In the genomic region with DNA sequence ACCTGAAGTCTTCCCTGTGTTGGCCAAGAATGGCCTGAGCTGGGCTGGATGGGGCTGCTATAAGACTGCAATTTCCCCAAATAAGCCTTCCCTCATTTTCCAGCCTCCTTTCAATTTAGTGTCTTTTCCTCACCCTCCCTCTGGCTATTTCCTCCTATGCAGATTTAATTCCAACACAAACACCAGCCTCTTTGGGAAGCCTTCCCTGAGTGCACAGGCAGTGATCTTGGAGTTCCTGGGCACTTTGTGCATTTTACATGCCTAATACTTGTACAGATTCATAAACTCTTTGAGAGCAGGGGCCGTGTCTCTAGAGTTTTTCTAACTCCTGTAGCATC, we compare ENCODE assay signal across 14 cellular contexts.
DNase-seq lines count a peak whose midpoint lies in the region; ATAC-seq, FAIRE-seq and TF ChIP-seq lines count a peak whose summit lies in the region.
"Had no signal": no experiment of that assay in that cellular context is flagged by ENCODE, and none has a peak within 500 bp of the region (broad histone marks: within the 10 kb centered on the region; RNA-seq: fewer than 3 reads in every experiment).

No MANE protein-coding gene starts in this region.

- H2BK12ac ChIP-seq in mesenchymal stem cell (ENCODE audit: low read length in 2 of 2): peak overlapping the region in 1 of 2 experiments; percentile 3

- CTCF ChIA-PET in K562 (lab: Yijun Ruan, JAX; ENCODE audit: low intra/inter-chr PET ratio): no interaction called here

- H2AFZ ChIP-seq in K562 (ENCODE audit: low read depth, low read length) (peak overlapping the region; percentile 91), hepatocyte (no peak overlapping the region), mesenchymal stem cell (ENCODE audit: low read depth, low read length) (no peak overlapping the region)
- H2AFZ ChIP-seq: parathyroid adenoma had no signal

- FAIRE-seq in K562 (lab: Jason Lieb, UNC): no peak

- no TSS peak for BruUV-seq in K562 (replicated peaks; lab: Mats Ljungman, UMichigan)

- intact Hi-C loops in heart right ventricle (cut with DNase I): no loop called here
- intact Hi-C loops in cardiac septum (cut with DNase I): no loop called here
- intact Hi-C loops in K562 (cut with micrococcal nuclease): no loop called here

- H3K27ac ChIP-seq in heart right ventricle: peak overlapping the region in 9 of 10 donors; percentile 17 to 81 (median 58)
- peak overlapping the region; percentile 90 for H3K27ac ChIP-seq in K562 (ENCODE audit: extremely low read depth, low read depth, low read length)
- H3K27ac ChIP-seq in hepatocyte: peak overlapping the region; percentile 69
- H3K27ac ChIP-seq in tibial nerve: peak overlapping the region in 1 of 4 donors; percentile 52
- no peak overlapping the region for H3K27ac ChIP-seq in mesenchymal stem cell (ENCODE audit: low read length, poor library complexity, severe bottlenecking)
- H3K27ac ChIP-seq: parathyroid adenoma, VCaP had no signal

- H4K20me1 ChIP-seq in K562 (replicated peaks; ENCODE audit: control insufficient read depth, insufficient read depth, low read length) (no peaks in the 10 kb centered on the region), hepatocyte (ENCODE audit: insufficient read depth, poor library complexity, severe bottlenecking) (no peaks in the 10 kb centered on the region)

- H3K23ac ChIP-seq in mesenchymal stem cell (ENCODE audit: low read length in 2 of 2): no peak overlapping the region

- WGBS in heart right ventricle, 2 donors: 68 to 76% methylated on average over 1 of the region's 1 CpG
- WGBS in K562 (ENCODE audit: insufficient coverage, low coverage, missing lambda C conversion rate): 65% methylated on average over 1 of the region's 1 CpG
- 86% methylated on average over 1 of the region's 1 CpG for WGBS in hepatocyte (ENCODE audit: low lambda C conversion rate, missing lambda C conversion rate)
- WGBS in tibial nerve, 2 donors: 47 to 50% methylated on average over 1 of the region's 1 CpG
- no CpG with 5 or more reads among the region's 1 CpG for WGBS in mesenchymal stem cell

- no peaks in the 10 kb centered on the region for H3K36me3 ChIP-seq in heart right ventricle
- H3K36me3 ChIP-seq in K562 (ENCODE audit: control insufficient read depth, insufficient read depth, low read length): no peaks in the 10 kb centered on the region
- H3K36me3 ChIP-seq in hepatocyte (replicated peaks; ENCODE audit: insufficient read depth, low read depth): no peaks in the 10 kb centered on the region
- no peaks in the 10 kb centered on the region for H3K36me3 ChIP-seq in tibial nerve
- H3K36me3 ChIP-seq in mesenchymal stem cell (ENCODE audit: control insufficient read depth in 1 of 2, insufficient read depth in 2 of 2, low read depth in 1 of 2, low read length in 2 of 2): no peaks in the 10 kb centered on the region

- no peak overlapping the region for H3K4ac ChIP-seq in mesenchymal stem cell (ENCODE audit: low read depth in 1 of 2, low read length in 2 of 2)

- DNase-seq in heart right ventricle: no peak
- no peak for DNase-seq in cardiac septum (ENCODE audit: low spot score)
- DNase-seq in K562 (ENCODE audit: extremely low read depth in 1 of 4, low spot score in 3 of 4): no peak
- no peak for DNase-seq in hepatocyte (ENCODE audit: low spot score)
- DNase-seq in ureter (ENCODE audit: low spot score): peak; percentile 3
- DNase-seq in RPMI8226: no peak
- DNase-seq in tibial nerve (ENCODE audit: low spot score in 2 of 2): no peak
- DNase-seq in mesenchymal stem cell: no peak
- DNase-seq: activated CD4-positive, alpha-beta memory T cell treated with anti-CD3 and anti-CD28 coated beads, Interleukin-2, amount 10 ng/mL, durations not matched to agents 7 days and 5 days; NCI-H2081 treated with DMSO at 0.1 percent for 48 hours; NCI-H526 treated with DMSO at 0.1 percent for 48 hours had no signal

- no peaks in the 10 kb centered on the region for H3K9me1 ChIP-seq in K562 (ENCODE audit: control insufficient read depth, insufficient read depth, low read length)

- no peak for TF ChIP-seq EP300 in K562 (IDR thresholded peaks at IDR 0.05; ENCODE audit: low read length)
- TF ChIP-seq EP300 in tibial nerve (IDR thresholded peaks at IDR 0.05): no peak

- H3K9ac ChIP-seq in K562 (ENCODE audit: insufficient read depth in 1 of 2, low read depth in 2 of 2, low read length in 2 of 2): peak overlapping the region; percentile 3 to 69; a peak in 3 of 4 replicates
- no peak overlapping the region for H3K9ac ChIP-seq in mesenchymal stem cell (ENCODE audit: low read length)
- H3K9ac ChIP-seq: parathyroid adenoma had no signal

- no peak overlapping the region for H4K8ac ChIP-seq in mesenchymal stem cell (ENCODE audit: low read length)

- no peak for TF ChIP-seq POLR2A in K562 (conservative IDR thresholded peaks at IDR 0.05)
- no peak for TF ChIP-seq POLR2A in tibial nerve (IDR thresholded peaks at IDR 0.05)

- no peak for TF ChIP-seq RAD21 in K562 (CRISPR knock-in tag; conservative IDR thresholded peaks at IDR 0.05 in 1 of 2, IDR thresholded peaks at IDR 0.05 in 1 of 2)

- POLR2A ChIA-PET in K562 (lab: Yijun Ruan, JAX): no interaction called here

- no peak overlapping the region for H2AK5ac ChIP-seq in mesenchymal stem cell (ENCODE audit: low read length, severe bottlenecking)

- H3K9me3 ChIP-seq in heart right ventricle (peaks cover 0 to 34% (median 17%) of the 10 kb centered on the region in 11 donors), K562 (replicated peaks; ENCODE audit: control insufficient read depth, insufficient read depth, low read depth, low read length) (0 out of 2 replicates have a peak, but pooled peaks cover 3% of the 10 kb centered on the region), hepatocyte (ENCODE audit: low read depth) (no peaks in the 10 kb centered on the region), tibial nerve (peaks cover 0 to 23% (median 2%) of the 10 kb centered on the region in 4 donors), mesenchymal stem cell (ENCODE audit: control insufficient read depth, low read length) (no peaks in the 10 kb centered on the region)

- H3K79me2 ChIP-seq in K562 (ENCODE audit: control insufficient read depth, insufficient read depth, low read length) (no peaks in the 10 kb centered on the region), hepatocyte (no peaks in the 10 kb centered on the region)
- H3K79me2 ChIP-seq: parathyroid adenoma had no signal

- in situ Hi-C loops in K562 (cut with MboI): no loop called here

- H2BK120ac ChIP-seq in mesenchymal stem cell (ENCODE audit: low read depth, low read length): no peak overlapping the region

- TF ChIP-seq CTCF in heart right ventricle (IDR thresholded peaks at IDR 0.05) (no peak), K562 (IDR thresholded peaks at IDR 0.05 in 2 of 3, conservative IDR thresholded peaks at IDR 0.05 in 1 of 3; ENCODE audit: insufficient read depth in 2 of 3, low read depth in 1 of 3, low read length in 3 of 3) (no peak), hepatocyte (IDR thresholded peaks at IDR 0.05; ENCODE audit: poor library complexity) (no peak), tibial nerve (IDR thresholded peaks at IDR 0.05) (no peak)

- H2BK15ac ChIP-seq in mesenchymal stem cell (ENCODE audit: low read depth, poor library complexity, severe bottlenecking): no peak overlapping the region

- no peak overlapping the region for H3K4me3 ChIP-seq in heart right ventricle
- no peak overlapping the region for H3K4me3 ChIP-seq in K562
- no peak overlapping the region for H3K4me3 ChIP-seq in hepatocyte
- H3K4me3 ChIP-seq in tibial nerve: no peak overlapping the region
- no peak overlapping the region for H3K4me3 ChIP-seq in mesenchymal stem cell (ENCODE audit: insufficient read depth in 1 of 2, low read depth in 1 of 2, low read length in 2 of 2)

- ATAC-seq in heart right ventricle (peak in 5 of 8 donors; percentile 32 to 59 (median 40)), K562 (peak; percentile 60)
- ATAC-seq: stimulated activated memory B cell treated with anti-CD40 and anti-IgM and Interleukin-4, amounts not matched to agents 10 μg/mL and 1 μg/mL and 100 μg/mL, for 72 hours had no signal

- no peaks in the 10 kb centered on the region for H3K79me1 ChIP-seq in mesenchymal stem cell (replicated peaks; ENCODE audit: low read length, poor library complexity, severe bottlenecking)

- no peak overlapping the region for H3K14ac ChIP-seq in mesenchymal stem cell (ENCODE audit: low read length in 2 of 2)

- H3K4me1 ChIP-seq in heart right ventricle (peaks cover 0 to 27% (median 18%) of the 10 kb centered on the region in 9 donors), K562 (replicated peaks in 1 of 2; ENCODE audit: control insufficient read depth in 2 of 2, insufficient read depth in 2 of 2, low read length in 2 of 2) (peaks cover 3 to 47% of the 10 kb centered on the region in 2 experiments; a peak in 4 of 5 replicates), hepatocyte (ENCODE audit: insufficient read depth) (peaks cover 5% of the 10 kb centered on the region), tibial nerve (peaks cover 0 to 8% (median 0%) of the 10 kb centered on the region in 4 donors), mesenchymal stem cell (ENCODE audit: control insufficient read depth, insufficient read depth, low read depth, low read length) (peaks cover 9% of the 10 kb centered on the region)
- H3K4me1 ChIP-seq: parathyroid adenoma had no signal

- no peak overlapping the region for H4K91ac ChIP-seq in mesenchymal stem cell (ENCODE audit: low read length)

- no peak overlapping the region for H2BK5ac ChIP-seq in mesenchymal stem cell (ENCODE audit: low read depth, low read length, poor library complexity, severe bottlenecking)

- H3K27me3 ChIP-seq in heart right ventricle (no peaks in the 10 kb centered on the region), K562 (ENCODE audit: control insufficient read depth in 2 of 2, insufficient read depth in 2 of 2, low read length in 2 of 2) (no peaks in the 10 kb centered on the region; a peak in 1 of 5 replicates), hepatocyte (no peaks in the 10 kb centered on the region), tibial nerve (no peaks in the 10 kb centered on the region), mesenchymal stem cell (ENCODE audit: control insufficient read depth in 1 of 2, insufficient read depth in 1 of 2, low read length in 2 of 2) (no peaks in the 10 kb centered on the region)

- H3K4me2 ChIP-seq in K562 (ENCODE audit: insufficient read depth, low read length) (peak overlapping the region; percentile 62), hepatocyte (no peak overlapping the region), mesenchymal stem cell (ENCODE audit: low read length, poor library complexity, severe bottlenecking) (no peak overlapping the region)

- no peaks in the 10 kb centered on the region for H3K9me2 ChIP-seq in hepatocyte (replicated peaks; ENCODE audit: insufficient read depth)

- no peak overlapping the region for H3K18ac ChIP-seq in mesenchymal stem cell (ENCODE audit: low read depth in 1 of 2, low read length in 2 of 2)

TF ChIP-seq in K562, 482 proteins besides CTCF, POLR2A, EP300 and RAD21:
- TF ChIP-seq ZNF212 (CRISPR knock-in tag; IDR thresholded peaks at IDR 0.05) (0 out of 2 replicates have a peak, but pooled peaks have one; percentile 2), ZNF324 (CRISPR knock-in tag; IDR thresholded peaks at IDR 0.05) (0 out of 2 replicates have a peak, but pooled peaks have one; percentile 1), MYC (IDR thresholded peaks at IDR 0.05; ENCODE audit: low read depth, low read length) (no peak), MYC (CRISPR knock-in tag; IDR thresholded peaks at IDR 0.05; ENCODE audit: borderline replicate concordance, low read depth) (no peak), GTF2E2 (tag; IDR thresholded peaks at IDR 0.05) (peak; percentile 73)
